In the genomic region with DNA sequence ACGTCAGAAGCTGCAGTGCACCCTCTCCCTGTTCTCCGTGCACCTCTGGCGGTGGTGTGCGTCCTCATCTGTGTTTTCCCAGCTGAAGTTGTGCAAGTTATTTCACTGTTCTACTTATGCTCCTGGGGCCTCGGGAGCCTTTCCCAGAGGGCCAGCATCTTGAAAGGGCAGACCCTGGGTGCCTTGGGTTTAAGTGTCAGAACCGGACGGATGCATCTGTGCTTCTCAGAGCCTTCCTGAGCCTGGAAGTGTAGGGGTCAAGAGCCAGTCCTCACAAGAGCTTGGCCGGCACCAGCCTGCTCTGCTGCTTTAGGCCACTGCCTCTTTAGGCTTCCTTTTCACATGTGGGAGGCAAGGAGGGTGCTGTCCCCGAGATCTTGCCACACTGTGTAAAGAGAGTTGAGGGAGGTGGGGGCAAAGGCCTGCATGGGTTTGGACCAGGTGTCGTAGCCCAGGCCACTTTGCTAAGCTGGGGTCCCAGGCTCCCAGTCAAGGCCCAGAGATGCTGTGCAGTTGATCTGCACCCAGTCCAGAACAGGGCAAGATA, we compare ENCODE assay signal across 8 cellular contexts.
"Had no signal": no experiment of that assay in that cellular context is flagged by ENCODE, and none has a peak within 500 bp of the region (broad histone marks: within the 10 kb centered on the region; RNA-seq: fewer than 3 reads in every experiment).

No MANE protein-coding gene starts in this region.

- H3K9me3 ChIP-seq: HAP-1 had no signal

- H3K4me3 Mint-ChIP-seq: HFFc6 had no signal

- H3K4me1 ChIP-seq: HAP-1 had no signal

- H3K36me3 ChIP-seq: HAP-1 had no signal

- H3K27ac ChIP-seq: GM23248 had no signal

- ATAC-seq: HCT116, K562 had no signal

- H3K27ac Mint-ChIP-seq: HFFc6 had no signal

- H3K4me3 ChIP-seq: GM23248, HAP-1, K562 had no signal

- H3K9me3 Mint-ChIP-seq: HFFc6 had no signal

- DNase-seq: GM23248, GOT3, H7, HFFc6, IMR-90 had no signal
